34 cellular contexts compared by ENCODE assay signal in the genomic region with DNA sequence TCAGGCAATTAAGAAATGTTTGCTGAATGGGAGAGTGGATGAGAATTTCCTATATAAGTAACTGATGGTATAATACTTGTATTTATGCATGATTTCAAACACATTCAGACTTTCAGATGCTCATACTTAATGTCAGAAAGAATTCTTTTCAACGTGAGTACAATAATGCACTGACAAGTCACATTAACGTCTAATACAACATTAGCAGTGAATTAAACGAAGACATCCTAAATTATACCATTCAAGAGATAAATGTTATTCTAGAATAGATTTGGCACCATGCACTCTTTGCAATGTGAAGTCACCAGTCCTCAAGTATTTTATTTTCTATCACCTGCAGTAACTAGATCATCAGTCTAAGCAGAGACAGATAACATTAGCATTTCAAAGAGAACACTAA.
"Had no signal": no experiment of that assay in that cellular context is flagged by ENCODE, and none has a peak within 500 bp of the region (broad histone marks: within the 10 kb centered on the region; RNA-seq: fewer than 3 reads in every experiment).

No MANE protein-coding gene starts in this region.

- H3K4me3 ChIP-seq: MG63 had no signal

- DNase-seq: Karpas-422, Kasumi-1, MG63, MM.1S, MV-4-11, NCI-H1048, NCI-H1092, NCI-H1092 treated with DMSO at 0.1 percent for 48 hours, NCI-H1105, NCI-H1105 treated with DMSO at 0.1 percent for 48 hours, NCI-H1417, NCI-H1417 treated with DMSO at 0.1 percent for 48 hours, NCI-H1436, NCI-H1436 treated with DMSO at 0.1 percent for 48 hours, NCI-H146, NCI-H1694, NCI-H1694 treated with DMSO at 0.1 percent for 48 hours, NCI-H187, NCI-H187 treated with DMSO at 0.1 percent for 48 hours, NCI-H1930, NCI-H2029, NCI-H2029 treated with DMSO at 0.1 percent for 48 hours, NCI-H2081, NCI-H2081 treated with DMSO at 0.1 percent for 48 hours, NCI-H2107, NCI-H2171, NCI-H2171 treated with DMSO at 0.1 percent for 48 hours, NCI-H2227 treated with DMSO at 0.1 percent for 48 hours, NCI-H226, NCI-H345, NCI-H446, NCI-H446 treated with DMSO at 0.1 percent for 48 hours, NCI-H510A had no signal

- H3K36me3 ChIP-seq: MG63 had no signal

- H3K27ac ChIP-seq: KMS-11 had no signal

- H3K9me3 ChIP-seq: MG63 had no signal

- H3K27me3 ChIP-seq: MG63 had no signal

- H3K4me2 ChIP-seq: KMS-11 had no signal

- H3K9ac ChIP-seq: KMS-11 had no signal
